8 cellular contexts compared by ENCODE assay signal in the genomic region with DNA sequence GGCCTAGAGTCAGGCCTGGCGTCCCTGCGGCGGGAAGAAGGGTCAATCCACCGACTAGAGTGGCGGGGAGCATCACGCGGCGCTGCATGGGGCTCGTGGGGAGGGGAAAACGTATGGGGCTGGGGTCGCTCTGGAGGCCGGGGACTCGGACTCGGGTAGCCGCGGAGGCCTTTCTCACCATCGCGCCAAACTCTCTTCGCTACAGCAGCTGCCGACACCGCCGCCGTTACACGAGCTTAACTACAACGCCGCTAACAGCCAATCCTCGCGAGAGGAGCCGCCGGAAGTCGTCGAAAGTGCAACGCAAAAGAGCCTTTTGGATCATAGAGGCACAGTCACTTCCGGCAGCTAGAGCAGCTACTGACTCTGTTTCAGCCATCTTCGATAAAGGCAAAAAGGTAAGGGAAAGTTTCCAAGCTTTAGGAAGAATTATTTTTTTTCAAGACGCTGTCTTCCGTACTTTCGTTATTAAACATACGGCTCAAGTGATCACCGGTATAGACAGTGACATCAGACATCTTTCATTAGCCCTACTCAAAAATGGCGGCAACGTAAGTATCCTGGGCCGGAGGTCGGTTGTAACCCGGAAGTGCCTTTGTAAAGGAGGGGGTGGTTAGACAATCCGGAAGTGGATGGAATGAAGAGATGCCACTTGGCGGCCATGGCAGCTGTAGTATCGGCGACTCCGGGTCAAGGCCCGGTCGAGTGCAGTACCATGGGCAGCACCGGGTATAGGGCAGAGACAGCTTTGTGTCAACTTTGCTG. TPM values are rescaled to one million over a fixed set of nuclear protein-coding genes. Genes with fewer than 3 reads are reported as not detected.
DNase-seq lines count a peak whose midpoint lies in the region; ATAC-seq and TF ChIP-seq lines count a peak whose summit lies in the region.

A gene (minus strand): TSS at position 247 of the 765 bp plus-strand sequence. CDS start 66 bp downstream, at position 181.
A gene with protein sequence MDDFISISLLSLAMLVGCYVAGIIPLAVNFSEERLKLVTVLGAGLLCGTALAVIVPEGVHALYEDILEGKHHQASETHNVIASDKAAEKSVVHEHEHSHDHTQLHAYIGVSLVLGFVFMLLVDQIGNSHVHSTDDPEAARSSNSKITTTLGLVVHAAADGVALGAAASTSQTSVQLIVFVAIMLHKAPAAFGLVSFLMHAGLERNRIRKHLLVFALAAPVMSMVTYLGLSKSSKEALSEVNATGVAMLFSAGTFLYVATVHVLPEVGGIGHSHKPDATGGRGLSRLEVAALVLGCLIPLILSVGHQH (plus strand): TSS at position 640 of the 765 bp plus-strand sequence. CDS start 678 bp downstream, outside the sequence.

- DNase-seq in D341Med (ENCODE audit: low spot score) (peak; percentile 90), HuH-7 (ENCODE audit: low spot score) (peak; percentile 83), endothelial cell (ENCODE audit: low spot score) (peak; percentile 86), mesothelial cell of epicardium (ENCODE audit: low spot score in 2 of 2, unreplicated experiment in 2 of 2) (peak; percentile 86 to 92)
- DNase-seq in activated CD8-positive, alpha-beta memory T cell treated with anti-CD3 and anti-CD28 coated beads, Interleukin-2, amount 50 U/mL, for 48 hours = peak; percentile 93
- DNase-seq in stimulated activated CD8-positive, alpha-beta memory T cell treated with anti-CD3 and anti-CD28 coated beads, Interleukin-15, amount 100 ng/mL, for 48 hours (ENCODE audit: low read depth in 2 of 2) = peak; percentile 84 to 89

- H3K36me3 ChIP-seq in OCI-LY3 (replicated peaks; ENCODE audit: low read depth, low read length) = peaks cover 41% of the 10 kb centered on the region

- H4K20me1 ChIP-seq in OCI-LY3 (ENCODE audit: insufficient read depth, low read length) = peaks cover 32% of the 10 kb centered on the region

- H3K27ac Mint-ChIP-seq in endothelial cell (ENCODE audit: unreplicated experiment) = peak within 1 kb of the TSS; percentile 100
- H3K27ac Mint-ChIP-seq in mesothelial cell of epicardium = peak within 1 kb of the TSS; percentile 99

- H3K36me3 Mint-ChIP-seq in endothelial cell (ENCODE audit: low read depth, unreplicated experiment) (peaks cover 19% of the 10 kb centered on the region), mesothelial cell of epicardium (peaks cover 14% of the 10 kb centered on the region)

- H3K9me3 ChIP-seq in OCI-LY3 (ENCODE audit: insufficient read depth, low read length) = no peaks in the 10 kb centered on the region

- peak; percentile 76 for ATAC-seq in GM21515 (IDR thresholded peaks at IDR 0.05; ENCODE audit: unreplicated experiment)

- H3K4me1 Mint-ChIP-seq in endothelial cell (ENCODE audit: unreplicated experiment) (peaks cover 33% of the 10 kb centered on the region), mesothelial cell of epicardium (peaks cover 49% of the 10 kb centered on the region)

- peak within 1 kb of the TSS; percentile 96 for H2AFZ ChIP-seq in OCI-LY3 (ENCODE audit: low read depth, low read length)

- H3K27ac ChIP-seq in OCI-LY3 (ENCODE audit: low read length) = peak within 1 kb of the TSS; percentile 90

- H3K9ac ChIP-seq in OCI-LY3 (ENCODE audit: low read length) = peak within 1 kb of the TSS; percentile 97

- peak within 1 kb of the TSS; percentile 97 for H3K4me2 ChIP-seq in OCI-LY3 (ENCODE audit: low read length)

- H3K27me3 ChIP-seq in OCI-LY3 (ENCODE audit: low read depth, low read length) = no peaks in the 10 kb centered on the region

- H3K4me3 Mint-ChIP-seq in endothelial cell (ENCODE audit: unreplicated experiment) = peak within 1 kb of the TSS; percentile 99
- peak within 1 kb of the TSS; percentile 96 for H3K4me3 Mint-ChIP-seq in mesothelial cell of epicardium

- peaks cover 97% of the 10 kb centered on the region for H3K79me2 ChIP-seq in OCI-LY3 (ENCODE audit: low read length)

- H3K9me3 Mint-ChIP-seq in endothelial cell (ENCODE audit: unreplicated experiment) = no peaks in the 10 kb centered on the region
- H3K9me3 Mint-ChIP-seq in mesothelial cell of epicardium = no peaks in the 10 kb centered on the region

- H3K27me3 Mint-ChIP-seq in endothelial cell (ENCODE audit: unreplicated experiment) (peaks cover 6% of the 10 kb centered on the region), mesothelial cell of epicardium (ENCODE audit: low read depth) (no peaks in the 10 kb centered on the region)

- peaks cover 59% of the 10 kb centered on the region for H3K4me1 ChIP-seq in OCI-LY3 (ENCODE audit: low read length)

- peak within 1 kb of the TSS; percentile 94 for H3K4me3 ChIP-seq in OCI-LY3 (ENCODE audit: low read length)

- TF ChIP-seq CTCF in OCI-LY3 (IDR thresholded peaks at IDR 0.05; ENCODE audit: low read depth, low read length) (no peak), endothelial cell (IDR thresholded peaks at IDR 0.05; ENCODE audit: unreplicated experiment) (no peak), mesothelial cell of epicardium (IDR thresholded peaks at IDR 0.05; ENCODE audit: unreplicated experiment) (no peak)

RNA-seq across cellular contexts. Expression of the first gene that starts in this region (rescaled TPM):
- total RNA-seq in endothelial cell (ENCODE audit: unreplicated experiment) (282 TPM), mesothelial cell of epicardium (257 to 273 TPM (median 261 TPM) in 3 replicates)

RNA-seq across cellular contexts. Expression of the second gene that starts in this region (rescaled TPM):
- total RNA-seq in endothelial cell (ENCODE audit: unreplicated experiment) (41.2 TPM), mesothelial cell of epicardium (59.1 to 59.9 TPM (median 59.4 TPM) in 3 replicates)

Comparison
In these comparisons a context has a peak if more than half of its experiments do, and no peak if none do; other contexts are left out.
1. Peak in every context shown above with its lines: DNase-seq, ATAC-seq, H3K4me3 ChIP-seq and H3K27ac ChIP-seq.